ENCODE assay signal across 12 cellular contexts in the genomic region with DNA sequence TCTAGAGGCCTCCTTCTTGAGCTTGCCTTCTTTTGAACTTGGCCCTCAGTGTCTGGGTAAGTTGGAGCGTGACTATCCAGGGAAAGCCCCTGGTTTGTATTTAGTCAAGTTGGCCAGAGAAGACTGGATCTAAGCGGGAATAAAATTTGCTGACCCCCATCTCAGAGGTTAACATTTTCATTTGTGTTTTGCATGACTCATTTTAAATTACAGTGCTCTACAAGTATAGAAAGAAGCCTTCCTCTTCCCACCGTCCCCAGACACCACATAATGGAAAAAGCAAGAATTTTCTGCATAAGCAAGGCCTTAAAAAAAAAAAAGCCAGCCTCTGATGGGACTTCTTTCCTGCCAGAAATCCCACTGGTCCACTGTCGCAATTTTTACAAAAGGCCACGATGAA. TPM values are rescaled to one million over a fixed set of nuclear protein-coding genes. Genes with fewer than 3 reads are reported as not detected.
A peak's percentile ranks its signal among the peaks of the same experiment; 100 is the strongest.
DNase-seq lines count a peak whose midpoint lies in the region; ATAC-seq, FAIRE-seq and TF ChIP-seq lines count a peak whose summit lies in the region.
"Had no signal": no experiment of that assay in that cellular context is flagged by ENCODE, and none has a peak within 500 bp of the region (broad histone marks: within the 10 kb centered on the region; RNA-seq: fewer than 3 reads in every experiment).

No MANE protein-coding gene starts in this region.

- no peak overlapping the region for H2AFZ ChIP-seq in OCI-LY1 (ENCODE audit: low read length)

- H3K4me3 ChIP-seq in OCI-LY1 (ENCODE audit: low read depth, low read length, poor library complexity, severe bottlenecking), result no peak overlapping the region
- H3K4me3 ChIP-seq in pancreas, result no peak overlapping the region
- H3K4me3 ChIP-seq in HAP-1, result no peak overlapping the region

- intact Hi-C loops in CD4-positive, alpha-beta T cell (cut with DNase I, micrococcal nuclease), result loop anchor here in 1 of 2 experiments (10.0 kb wide), 1 partner anchor 1238 kb away; no protein-coding TSS in a partner anchor
- intact Hi-C loops in pancreas (cut with DNase I), result no loop called here

- peaks cover 28% of the 10 kb centered on the region for H3K36me3 Mint-ChIP-seq in CD4-positive, alpha-beta T cell (ENCODE audit: low read depth)
- H3K36me3 Mint-ChIP-seq in activated CD8-positive, alpha-beta memory T cell treated with anti-CD3 and anti-CD28 coated beads, Interleukin-2, amount 10 ng/mL, durations not matched to agents 7 days and 5 days, result peaks cover 34% of the 10 kb centered on the region

- H3K4me3 Mint-ChIP-seq in CD4-positive, alpha-beta T cell, result no peak overlapping the region
- H3K4me3 Mint-ChIP-seq in activated CD8-positive, alpha-beta memory T cell treated with anti-CD3 and anti-CD28 coated beads, Interleukin-2, amount 10 ng/mL, durations not matched to agents 7 days and 5 days, result no peak overlapping the region

- POLR2A ChIA-PET in CD4-positive, alpha-beta T cell (lab: Charles Lee), result interaction anchor here (3.7 kb wide), 1 partner anchor 27 kb away, joined by 37 read pairs; the partner anchor contains the start of gene PIK3R1

- CTCF ChIA-PET in CD4-positive, alpha-beta T cell (lab: Charles Lee), result interaction anchor here (1.2 kb wide), 1 partner anchor 19 kb away, joined by 3 read pairs; no protein-coding TSS in a partner anchor
- CTCF ChIA-PET in activated CD8-positive, alpha-beta memory T cell treated with anti-CD3 and anti-CD28 coated beads, Interleukin-2, amount 10 ng/mL, durations not matched to agents 7 days and 5 days (lab: Charles Lee), result interaction anchor here (1.7 kb wide), 1 partner anchor 21 kb away, joined by 3 read pairs; no protein-coding TSS in a partner anchor

- TF ChIP-seq CTCF in CD4-positive, alpha-beta T cell (IDR thresholded peaks at IDR 0.05), result no peak
- TF ChIP-seq CTCF in OCI-LY1 (IDR thresholded peaks at IDR 0.05; ENCODE audit: low read length), result no peak
- TF ChIP-seq CTCF in pancreas (IDR thresholded peaks at IDR 0.05), result no peak
- no peak for TF ChIP-seq CTCF in GM10266 (IDR thresholded peaks at IDR 0.05; ENCODE audit: control insufficient read depth, insufficient read depth, low read depth, missing control alignments)

- H3K4me1 ChIP-seq in OCI-LY1 (ENCODE audit: insufficient read depth, low read length, severe bottlenecking), result peaks cover 82% of the 10 kb centered on the region
- peaks cover 0 to 30% (median 10%) of the 10 kb centered on the region in 3 donors for H3K4me1 ChIP-seq in pancreas
- H3K4me1 ChIP-seq in HAP-1, result peaks cover 16% of the 10 kb centered on the region

- no peaks in the 10 kb centered on the region for H4K20me1 ChIP-seq in OCI-LY1 (ENCODE audit: insufficient read depth, low read length)

- no peak overlapping the region for H3K9ac ChIP-seq in OCI-LY1 (ENCODE audit: low read length)

- peak overlapping the region; percentile 90 for H3K27ac Mint-ChIP-seq in CD4-positive, alpha-beta T cell
- H3K27ac Mint-ChIP-seq in activated CD8-positive, alpha-beta memory T cell treated with anti-CD3 and anti-CD28 coated beads, Interleukin-2, amount 10 ng/mL, durations not matched to agents 7 days and 5 days, result no peak overlapping the region

- FAIRE-seq in pancreas (lab: Jason Lieb, UNC), result no peak

- H3K4me2 ChIP-seq in OCI-LY1 (ENCODE audit: low read length), result no peak overlapping the region

- H3K27ac ChIP-seq in CD4-positive, alpha-beta T cell (ENCODE audit: low read depth, low read length), result no peak overlapping the region
- H3K27ac ChIP-seq in OCI-LY1 (ENCODE audit: low read depth, low read length, poor library complexity, severe bottlenecking) (peak overlapping the region; percentile 28), pancreas (no peak overlapping the region)

- no peaks in the 10 kb centered on the region for H3K27me3 Mint-ChIP-seq in CD4-positive, alpha-beta T cell
- no peaks in the 10 kb centered on the region for H3K27me3 Mint-ChIP-seq in activated CD8-positive, alpha-beta memory T cell treated with anti-CD3 and anti-CD28 coated beads, Interleukin-2, amount 10 ng/mL, durations not matched to agents 7 days and 5 days

- H3K79me2 ChIP-seq in OCI-LY1 (ENCODE audit: insufficient read depth, low read length), result peaks cover 53% of the 10 kb centered on the region

- ATAC-seq in CD4-positive, alpha-beta T cell (ENCODE audit: poor library complexity), result no peak
- ATAC-seq in pancreas (peak in 3 of 4 donors; percentile 10 to 38 (median 33)), GM21528 (IDR thresholded peaks at IDR 0.05; ENCODE audit: low FRiP score, unreplicated experiment) (no peak)
- no peak for ATAC-seq in activated CD8-positive, alpha-beta memory T cell treated with anti-CD3 and anti-CD28 coated beads, Interleukin-2, amount 10 ng/mL, durations not matched to agents 7 days and 5 days

- H3K36me3 ChIP-seq in OCI-LY1 (ENCODE audit: insufficient read depth, low read length), result no peaks in the 10 kb centered on the region
- no peaks in the 10 kb centered on the region for H3K36me3 ChIP-seq in pancreas
- H3K36me3 ChIP-seq in HAP-1 (replicated peaks), result no peaks in the 10 kb centered on the region

- WGBS in pancreas, 2 donors, result 90 to 93% methylated on average over 5 of the region's 5 CpGs

- H3K4me1 Mint-ChIP-seq in CD4-positive, alpha-beta T cell (ENCODE audit: low read depth), result peaks cover 91% of the 10 kb centered on the region
- peaks cover 63% of the 10 kb centered on the region for H3K4me1 Mint-ChIP-seq in activated CD8-positive, alpha-beta memory T cell treated with anti-CD3 and anti-CD28 coated beads, Interleukin-2, amount 10 ng/mL, durations not matched to agents 7 days and 5 days

- no peaks in the 10 kb centered on the region for H3K9me2 ChIP-seq in OCI-LY1 (ENCODE audit: low read depth, low read length)

- H3K9me3 Mint-ChIP-seq in CD4-positive, alpha-beta T cell, result no peaks in the 10 kb centered on the region
- H3K9me3 Mint-ChIP-seq in activated CD8-positive, alpha-beta memory T cell treated with anti-CD3 and anti-CD28 coated beads, Interleukin-2, amount 10 ng/mL, durations not matched to agents 7 days and 5 days (ENCODE audit: low read depth), result no peaks in the 10 kb centered on the region
- H3K9me3 Mint-ChIP-seq: activated naive CD4-positive, alpha-beta T cell treated with anti-CD3 and anti-CD28 coated beads, Interleukin-2, amount 50 U/mL, for 72 hours had no signal

- no peak for DNase-seq in CD4-positive, alpha-beta T cell
- DNase-seq in fibroblast of gingiva (ENCODE audit: low read depth), result peak; percentile 65
- DNase-seq in pancreas, result no peak
- DNase-seq in GM10266 (ENCODE audit: extremely low spot score), result no peak
- no peak for DNase-seq in activated CD8-positive, alpha-beta memory T cell treated with anti-CD3 and anti-CD28 coated beads, Interleukin-2, amount 10 ng/mL, durations not matched to agents 7 days and 5 days
- no peak for DNase-seq in HAP-1 (ENCODE audit: low spot score in 2 of 2)
- DNase-seq: DMS79 treated with DMSO at 0.1 percent for 48 hours, NCI-H524, T-helper 9 cell had no signal

- in situ Hi-C loops in HAP-1 (cut with MboI; ENCODE audit: low sequenced_read_pairs), result no loop called here

- no peaks in the 10 kb centered on the region; the same call in 1 of the 2 replicates for H3F3A ChIP-seq in OCI-LY1 (ENCODE audit: insufficient read depth, low read length)

- no peaks in the 10 kb centered on the region for H3K9me3 ChIP-seq in CD4-positive, alpha-beta T cell (ENCODE audit: control insufficient read depth, low read length)
- H3K9me3 ChIP-seq in OCI-LY1 (ENCODE audit: low read length) (no peaks in the 10 kb centered on the region), pancreas (no peaks in the 10 kb centered on the region), HAP-1 (no peaks in the 10 kb centered on the region)

- no peaks in the 10 kb centered on the region for H3K27me3 ChIP-seq in CD4-positive, alpha-beta T cell (ENCODE audit: control insufficient read depth, insufficient read depth, low read length)
- no peaks in the 10 kb centered on the region for H3K27me3 ChIP-seq in OCI-LY1 (ENCODE audit: insufficient read depth, low read length)
- H3K27me3 ChIP-seq in pancreas, result no peaks in the 10 kb centered on the region
- H3K27me3 ChIP-seq in HAP-1 (ENCODE audit: low read depth), result no peaks in the 10 kb centered on the region

RNA-seq across cellular contexts. Expression of gene PIK3R1, which starts 27.2 kb away (rescaled TPM):
- 100 to 1,000 TPM; 455 to 459 TPM for total RNA-seq in CD4-positive, alpha-beta T cell
- 10 to 100 TPM; 14.4 to 31.5 (median 20.1) TPM for total RNA-seq in pancreas
- 1 to 10 TPM; 4.2 to 6.3 TPM for polyA plus RNA-seq in pancreas
- total RNA-seq in activated CD8-positive, alpha-beta memory T cell treated with anti-CD3 and anti-CD28 coated beads, Interleukin-2, amount 10 ng/mL, durations not matched to agents 7 days and 5 days, result 10 to 100 TPM; 78.4 to 84.7 TPM

Comparison
In these comparisons a context has a peak if more than half of its experiments do, and no peak if none do; other contexts are left out.
1. ATAC-seq: peak in pancreas (3 of 4); none in CD4-positive, alpha-beta T cell (single experiment), activated CD8-positive, alpha-beta memory T cell treated with anti-CD3 and anti-CD28 coated beads, Interleukin-2, amount 10 ng/mL, durations not matched to agents 7 days and 5 days (single experiment) and GM21528 (single experiment).
2. RNA of gene PIK3R1, which starts 27.2 kb away (total RNA-seq): 455 to 459 TPM in CD4-positive, alpha-beta T cell; 78.4 to 84.7 TPM in activated CD8-positive, alpha-beta memory T cell treated with anti-CD3 and anti-CD28 coated beads, Interleukin-2, amount 10 ng/mL, durations not matched to agents 7 days and 5 days and 14.4 to 31.5 TPM in pancreas; every median in the first group is over 4 times any median in the second.